ENCODE assay signal across 8 cellular contexts in the genomic region with DNA sequence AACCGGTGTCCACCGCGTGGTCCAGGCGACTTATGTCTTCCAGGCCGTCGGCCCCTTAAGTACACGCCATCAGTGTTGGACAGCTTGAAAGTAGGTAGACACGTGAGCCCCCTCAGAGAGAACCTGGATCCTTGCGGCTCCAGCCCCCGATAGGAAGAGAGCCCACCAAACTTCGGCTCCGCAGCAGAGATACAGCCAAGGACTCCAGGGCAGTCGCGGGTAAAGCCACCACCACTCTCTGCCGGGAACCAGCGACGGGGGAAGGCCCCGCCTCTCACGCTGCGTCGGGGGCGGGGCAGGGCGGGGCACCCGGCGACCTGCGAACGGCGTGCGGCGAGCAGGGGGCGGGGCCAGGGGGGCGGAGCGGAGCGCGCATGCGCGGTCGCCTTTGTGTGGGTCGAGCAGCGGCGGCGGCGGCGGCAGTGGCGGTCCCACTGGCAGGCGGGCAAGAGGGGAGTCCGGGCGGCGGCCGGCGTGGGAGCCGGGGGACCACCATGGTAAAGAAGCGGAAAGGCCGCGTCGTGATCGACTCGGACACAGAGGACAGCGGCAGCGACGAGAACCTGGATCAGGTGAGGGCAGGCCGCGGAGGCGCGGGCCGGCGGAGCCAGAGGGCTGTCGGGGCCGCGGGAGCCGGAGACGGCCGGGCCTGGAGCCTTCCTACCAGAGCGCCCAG. TPM values are rescaled to one million over a fixed set of nuclear protein-coding genes. Genes with fewer than 3 reads are reported as not detected.
DNase-seq lines count a peak whose midpoint lies in the region; ATAC-seq and TF ChIP-seq lines count a peak whose summit lies in the region.

Gene RTF1 (plus strand): TSS at position 354 of the 676 bp plus-strand sequence. CDS start 21 bp downstream, at position 375.

- no peaks in the 10 kb centered on the region for H3K9me3 Mint-ChIP-seq in activated T-helper 17 cell treated with anti-CD3 and anti-CD28 coated beads, Interleukin-2, amount 50 U/mL, for 72 hours
- H3K9me3 Mint-ChIP-seq in naive thymus-derived CD8-positive, alpha-beta T cell, result no peaks in the 10 kb centered on the region
- H3K9me3 Mint-ChIP-seq in stimulated activated naive B cell treated with anti-CD40 and anti-IgM and Interleukin-4, amounts not matched to agents 10 μg/mL and 1 μg/mL and 100 μg/mL, for 72 hours, result no peaks in the 10 kb centered on the region

- peak; percentile 83 for ATAC-seq in GM21786 (IDR thresholded peaks at IDR 0.05; ENCODE audit: unreplicated experiment)
- peak; percentile 98 for ATAC-seq in activated T-helper 17 cell treated with anti-CD3 and anti-CD28 coated beads, Interleukin-2, amount 50 U/mL, for 72 hours (replicated peaks)
- peak; percentile 94 to 96 for ATAC-seq in naive thymus-derived CD8-positive, alpha-beta T cell
- ATAC-seq in stimulated activated naive B cell treated with anti-CD40 and anti-IgM and Interleukin-4, amounts not matched to agents 10 μg/mL and 1 μg/mL and 100 μg/mL, for 72 hours (replicated peaks), result peak; percentile 91 to 95

- H3K4me3 ChIP-seq in Karpas-422 (ENCODE audit: low read length), result peak within 1 kb of the TSS; percentile 96
- H3K4me3 ChIP-seq in fibroblast of lung (replicated peaks in 1 of 4; ENCODE audit: control extremely low read depth in 1 of 4, insufficient read depth in 1 of 4, low read depth in 3 of 4, low read length in 4 of 4), result peak within 1 kb of the TSS; percentile 83 to 97 (median 88)

- peak; percentile 25 for DNase-seq in DMS79 (lab: John Stamatoyannopoulos, UW)
- DNase-seq in Karpas-422, result peak; percentile 97
- DNase-seq in RWPE1 (ENCODE audit: low spot score), result peak; percentile 95
- peak; percentile 77 to 87 for DNase-seq in fibroblast of lung (ENCODE audit: low read depth in 2 of 2)
- peak; percentile 92 to 100 (median 97) for DNase-seq in naive thymus-derived CD8-positive, alpha-beta T cell
- peak; percentile 94 for DNase-seq in stimulated activated naive B cell treated with anti-CD40 and anti-IgM and Interleukin-4, amounts not matched to agents 10 μg/mL and 1 μg/mL and 100 μg/mL, for 72 hours

- H3K79me2 ChIP-seq in Karpas-422 (ENCODE audit: low read length), result peaks cover 64% of the 10 kb centered on the region
- peaks cover 54% of the 10 kb centered on the region for H3K79me2 ChIP-seq in fibroblast of lung (ENCODE audit: control insufficient read depth, insufficient read depth, low read length)

- H3K27me3 Mint-ChIP-seq in activated T-helper 17 cell treated with anti-CD3 and anti-CD28 coated beads, Interleukin-2, amount 50 U/mL, for 72 hours, result no peaks in the 10 kb centered on the region
- no peaks in the 10 kb centered on the region for H3K27me3 Mint-ChIP-seq in naive thymus-derived CD8-positive, alpha-beta T cell
- H3K27me3 Mint-ChIP-seq in stimulated activated naive B cell treated with anti-CD40 and anti-IgM and Interleukin-4, amounts not matched to agents 10 μg/mL and 1 μg/mL and 100 μg/mL, for 72 hours, result no peaks in the 10 kb centered on the region

- H3K9me2 ChIP-seq in Karpas-422 (replicated peaks; ENCODE audit: insufficient read depth, low read length), result no peaks in the 10 kb centered on the region

- POLR2A ChIA-PET in RWPE1 (lab: Yijun Ruan, JAX; ENCODE audit: low non-redundant PET), result no interaction called here
- POLR2A ChIA-PET in naive thymus-derived CD8-positive, alpha-beta T cell (lab: Charles Lee), result interaction anchor here (1.7 kb wide), 1 partner anchor 84 kb away, joined by 6 read pairs; the partner anchor contains the start of genes NUSAP1 and OIP5

- H3K4me3 Mint-ChIP-seq in activated T-helper 17 cell treated with anti-CD3 and anti-CD28 coated beads, Interleukin-2, amount 50 U/mL, for 72 hours, result peak within 1 kb of the TSS; percentile 92
- H3K4me3 Mint-ChIP-seq in naive thymus-derived CD8-positive, alpha-beta T cell, result peak within 1 kb of the TSS; percentile 90 to 97 (median 95)
- H3K4me3 Mint-ChIP-seq in stimulated activated naive B cell treated with anti-CD40 and anti-IgM and Interleukin-4, amounts not matched to agents 10 μg/mL and 1 μg/mL and 100 μg/mL, for 72 hours, result peak within 1 kb of the TSS; percentile 97 to 98

- H3K36me3 ChIP-seq in Karpas-422 (ENCODE audit: insufficient read depth, low read length), result no peaks in the 10 kb centered on the region
- no peaks in the 10 kb centered on the region for H3K36me3 ChIP-seq in fibroblast of lung (ENCODE audit: control insufficient read depth, insufficient read depth, low read length)

- no peaks in the 10 kb centered on the region for H3K27me3 ChIP-seq in Karpas-422 (ENCODE audit: low read length)
- no peaks in the 10 kb centered on the region for H3K27me3 ChIP-seq in fibroblast of lung (ENCODE audit: control insufficient read depth, insufficient read depth, low read length)

- CTCF ChIA-PET in RWPE1 (lab: Yijun Ruan, JAX), result interaction anchor here (0.5 kb wide), 1 partner anchor 44 kb away, joined by 8 read pairs; no protein-coding TSS in a partner anchor

- H3K9me3 ChIP-seq in Karpas-422 (ENCODE audit: low read length), result no peaks in the 10 kb centered on the region
- H3K9me3 ChIP-seq in fibroblast of lung (ENCODE audit: control insufficient read depth, insufficient read depth, low read depth, low read length), result no peaks in the 10 kb centered on the region

- TF ChIP-seq CTCF in RWPE1 (conservative IDR thresholded peaks at IDR 0.05; ENCODE audit: low read depth) (no peak), fibroblast of lung (conservative IDR thresholded peaks at IDR 0.05 in 1 of 2, IDR thresholded peaks at IDR 0.05 in 1 of 2; ENCODE audit: low read depth in 1 of 2, low read length in 2 of 2) (no peak)

- peak within 1 kb of the TSS; percentile 94 for H3K9ac ChIP-seq in Karpas-422 (ENCODE audit: low read length)
- peak within 1 kb of the TSS; percentile 92 for H3K9ac ChIP-seq in fibroblast of lung (ENCODE audit: insufficient read depth, low read length)

- H3K4me1 ChIP-seq in Karpas-422 (ENCODE audit: low read length) (peaks cover 26% of the 10 kb centered on the region), fibroblast of lung (ENCODE audit: control insufficient read depth, extremely low read depth, insufficient read depth, low read length) (no peaks in the 10 kb centered on the region)

- H2AFZ ChIP-seq in Karpas-422 (ENCODE audit: low read length) (peak within 1 kb of the TSS; percentile 80; the same call in 1 of the 2 replicates), fibroblast of lung (ENCODE audit: low read length) (peak within 1 kb of the TSS; percentile 92)

- peak within 1 kb of the TSS; percentile 49; the same call in 1 of the 2 replicates for H3K27ac ChIP-seq in Karpas-422 (ENCODE audit: low read length)
- H3K27ac ChIP-seq in RWPE1, result peak within 1 kb of the TSS; percentile 75
- peak within 1 kb of the TSS; percentile 89 for H3K27ac ChIP-seq in fibroblast of lung (ENCODE audit: insufficient read depth, low read length)

- H3K36me3 Mint-ChIP-seq in activated T-helper 17 cell treated with anti-CD3 and anti-CD28 coated beads, Interleukin-2, amount 50 U/mL, for 72 hours (ENCODE audit: low read depth), result peaks cover 14% of the 10 kb centered on the region
- H3K36me3 Mint-ChIP-seq in naive thymus-derived CD8-positive, alpha-beta T cell, result no peaks in the 10 kb centered on the region
- peaks cover 8 to 13% of the 10 kb centered on the region in 2 donors for H3K36me3 Mint-ChIP-seq in stimulated activated naive B cell treated with anti-CD40 and anti-IgM and Interleukin-4, amounts not matched to agents 10 μg/mL and 1 μg/mL and 100 μg/mL, for 72 hours

- peaks cover 30% of the 10 kb centered on the region for H3K4me1 Mint-ChIP-seq in activated T-helper 17 cell treated with anti-CD3 and anti-CD28 coated beads, Interleukin-2, amount 50 U/mL, for 72 hours
- peaks cover 24 to 49% (median 45%) of the 10 kb centered on the region in 4 donors for H3K4me1 Mint-ChIP-seq in naive thymus-derived CD8-positive, alpha-beta T cell
- H3K4me1 Mint-ChIP-seq in stimulated activated naive B cell treated with anti-CD40 and anti-IgM and Interleukin-4, amounts not matched to agents 10 μg/mL and 1 μg/mL and 100 μg/mL, for 72 hours, result peaks cover 25 to 44% of the 10 kb centered on the region in 2 donors

- H4K20me1 ChIP-seq in Karpas-422 (ENCODE audit: insufficient read depth, low read depth, low read length) (peaks cover 8% of the 10 kb centered on the region; the same call in 1 of the 2 replicates), fibroblast of lung (ENCODE audit: control insufficient read depth, extremely low read depth, insufficient read depth, low read length) (no peaks in the 10 kb centered on the region)

- peak within 1 kb of the TSS; percentile 81 for H3K4me2 ChIP-seq in Karpas-422 (ENCODE audit: low read depth, low read length, poor library complexity, severe bottlenecking)
- H3K4me2 ChIP-seq in fibroblast of lung (ENCODE audit: extremely low read depth, insufficient read depth, low read length), result peak within 1 kb of the TSS; percentile 96

- H3K27ac Mint-ChIP-seq in activated T-helper 17 cell treated with anti-CD3 and anti-CD28 coated beads, Interleukin-2, amount 50 U/mL, for 72 hours, result peak within 1 kb of the TSS; percentile 94
- peak within 1 kb of the TSS; percentile 93 to 97 (median 96) for H3K27ac Mint-ChIP-seq in naive thymus-derived CD8-positive, alpha-beta T cell
- peak within 1 kb of the TSS; percentile 97 for H3K27ac Mint-ChIP-seq in stimulated activated naive B cell treated with anti-CD40 and anti-IgM and Interleukin-4, amounts not matched to agents 10 μg/mL and 1 μg/mL and 100 μg/mL, for 72 hours

RNA-seq across cellular contexts. Expression of gene RTF1, which starts in this region (rescaled TPM):
- total RNA-seq in Karpas-422 (2014; rRNA removed; shearing (Covaris generic); ENCODE audit: low replicate concordance), result 25.7 and 33.5 TPM in 2 replicates
- total RNA-seq in activated T-helper 17 cell treated with anti-CD3 and anti-CD28 coated beads, Interleukin-2, amount 50 U/mL, for 72 hours, result 10 to 100 TPM; 23.6 to 38.2 TPM
- total RNA-seq in fibroblast of lung, result 14.9 and 16.0 TPM in 2 replicates
- 38.9 and 44.7 TPM in 2 replicates for polyA plus RNA-seq in fibroblast of lung
- 27.0 and 28.8 TPM in 2 replicates for polyA plus RNA-seq in fibroblast of lung (2012)
- 9.7 and 10.5 TPM in 2 replicates for polyA minus RNA-seq in fibroblast of lung (ENCODE audit: low replicate concordance)
- total RNA-seq in naive thymus-derived CD8-positive, alpha-beta T cell, result 10 to 100 TPM; 34.4 to 36.3 TPM
- 10 to 100 TPM; 17.1 to 21.7 (median 19.2) TPM for polyA plus RNA-seq in naive thymus-derived CD8-positive, alpha-beta T cell

Comparison
In these comparisons a context has a peak if more than half of its experiments do, and no peak if none do; other contexts are left out.
1. Peak in every context shown above with its lines: DNase-seq, ATAC-seq, H3K4me3 ChIP-seq and H3K27ac ChIP-seq.
2. DNase-seq: peak in every context shown above with its lines; median percentile 97 in Karpas-422; 97 in naive thymus-derived CD8-positive, alpha-beta T cell; 95 in RWPE1; 94 in stimulated activated naive B cell treated with anti-CD40 and anti-IgM and Interleukin-4, amounts not matched to agents 10 μg/mL and 1 μg/mL and 100 μg/mL, for 72 hours; 82 in fibroblast of lung; 25 in DMS79.